ENCODE assay signal across 18 cellular contexts in the genomic region with DNA sequence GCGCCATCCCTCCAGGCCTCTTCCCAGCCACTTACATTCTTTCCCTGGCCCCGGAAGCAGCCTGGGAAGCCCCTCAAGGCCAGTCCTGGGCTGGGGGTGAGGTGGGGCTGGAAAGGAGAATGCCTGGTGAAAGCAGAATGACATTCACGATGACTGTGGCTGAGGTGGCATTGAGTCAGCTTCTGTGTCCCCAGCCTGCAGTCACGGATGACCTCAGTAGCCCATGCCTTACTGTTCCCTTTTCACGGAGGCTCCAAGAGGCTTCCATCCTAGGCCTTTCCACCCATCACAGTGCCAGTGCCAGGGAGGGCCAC. TPM values are rescaled to one million over a fixed set of nuclear protein-coding genes. Genes with fewer than 3 reads are reported as not detected.
DNase-seq lines count a peak whose midpoint lies in the region; ATAC-seq, FAIRE-seq and TF ChIP-seq lines count a peak whose summit lies in the region.
"Had no signal": no experiment of that assay in that cellular context is flagged by ENCODE, and none has a peak within 500 bp of the region (broad histone marks: within the 10 kb centered on the region; RNA-seq: fewer than 3 reads in every experiment).

No MANE protein-coding gene starts in this region.

- H3K27me3 ChIP-seq in IMR-90 (ENCODE audit: control insufficient read depth, insufficient read depth, low read length): peaks cover 68% of the 10 kb centered on the region
- H3K27me3 ChIP-seq in K562 (ENCODE audit: control insufficient read depth in 2 of 2, insufficient read depth in 2 of 2, low read length in 2 of 2): peaks cover 46 to 61% of the 10 kb centered on the region in 2 experiments
- H3K27me3 ChIP-seq in neuronal stem cell (ENCODE audit: control insufficient read depth in 3 of 3, insufficient read depth in 3 of 3, low read depth in 1 of 3, low read length in 3 of 3): peaks cover 44 to 91% (median 73%) of the 10 kb centered on the region in 3 experiments

- H3K79me1 ChIP-seq in IMR-90 (ENCODE audit: low read depth in 1 of 2, low read length in 2 of 2): no peaks in the 10 kb centered on the region
- H3K79me1 ChIP-seq in neuronal stem cell (ENCODE audit: low read depth, low read length): no peaks in the 10 kb centered on the region

- BruUV-seq in IMR-90 (replicated peaks; lab: Mats Ljungman, UMichigan): no TSS peak
- no TSS peak for BruUV-seq in K562 (replicated peaks; lab: Mats Ljungman, UMichigan)

- H2BK15ac ChIP-seq in IMR-90 (ENCODE audit: low read depth, low read length): no peak overlapping the region
- H2BK15ac ChIP-seq in neuronal stem cell (ENCODE audit: low read length): peak overlapping the region; percentile 62

- H2BK12ac ChIP-seq in neuronal stem cell (ENCODE audit: low read length): no peak overlapping the region

- H3K36me3 ChIP-seq in IMR-90 (ENCODE audit: control insufficient read depth, insufficient read depth, low read length) (no peaks in the 10 kb centered on the region), K562 (ENCODE audit: control insufficient read depth, insufficient read depth, low read length) (no peaks in the 10 kb centered on the region), neuronal stem cell (replicated peaks in 1 of 2; ENCODE audit: control insufficient read depth in 2 of 2, insufficient read depth in 2 of 2, low read length in 2 of 2) (no peaks in the 10 kb centered on the region)

- H2BK5ac ChIP-seq in IMR-90 (ENCODE audit: low read depth, low read length, poor library complexity, severe bottlenecking) (no peak overlapping the region), neuronal stem cell (ENCODE audit: low read length) (no peak overlapping the region)

- intact Hi-C loops in IMR-90 (cut with micrococcal nuclease): no loop called here
- intact Hi-C loops in K562 (cut with micrococcal nuclease): no loop called here

- H4K8ac ChIP-seq in IMR-90 (ENCODE audit: low read depth in 2 of 2, low read length in 2 of 2): no peak overlapping the region
- H4K8ac ChIP-seq in neuronal stem cell (ENCODE audit: low read depth, low read length): no peak overlapping the region

- H3K4me1 ChIP-seq in IMR-90 (ENCODE audit: control insufficient read depth, insufficient read depth, low read length) (no peaks in the 10 kb centered on the region; the same call in 1 of the 2 replicates), K562 (replicated peaks in 1 of 2; ENCODE audit: control insufficient read depth in 2 of 2, insufficient read depth in 2 of 2, low read length in 2 of 2) (peaks cover 3 to 41% of the 10 kb centered on the region in 2 experiments; a peak in 3 of 5 replicates), neuronal stem cell (ENCODE audit: control insufficient read depth in 2 of 2, insufficient read depth in 1 of 2, low read depth in 1 of 2, low read length in 2 of 2) (peaks cover 3 to 17% of the 10 kb centered on the region in 2 donors)

- H2AFZ ChIP-seq in IMR-90 (replicated peaks; ENCODE audit: low read length, poor library complexity) (peak overlapping the region; percentile 39), K562 (ENCODE audit: low read depth, low read length) (no peak overlapping the region), neuronal stem cell (ENCODE audit: low read length) (no peak overlapping the region)

- FAIRE-seq in K562 (lab: Jason Lieb, UNC): no peak
- FAIRE-seq: GM18507 had no signal

- TF ChIP-seq RAD21 in IMR-90 (IDR thresholded peaks at IDR 0.05; ENCODE audit: low read length): no peak
- no peak for TF ChIP-seq RAD21 in K562 (CRISPR knock-in tag; conservative IDR thresholded peaks at IDR 0.05 in 1 of 2, IDR thresholded peaks at IDR 0.05 in 1 of 2)

- TF ChIP-seq POLR2A in IMR-90 (IDR thresholded peaks at IDR 0.05; ENCODE audit: low read depth, low read length): no peak
- no peak for TF ChIP-seq POLR2A in K562 (conservative IDR thresholded peaks at IDR 0.05)

- no peak overlapping the region for H4K91ac ChIP-seq in IMR-90 (ENCODE audit: insufficient read depth, low read depth, low read length)
- no peak overlapping the region for H4K91ac ChIP-seq in neuronal stem cell (ENCODE audit: low read depth, low read length, poor library complexity)

- H2BK120ac ChIP-seq in IMR-90 (ENCODE audit: low read depth, low read length): no peak overlapping the region
- no peak overlapping the region for H2BK120ac ChIP-seq in neuronal stem cell (ENCODE audit: low read depth, low read length)

- no peaks in the 10 kb centered on the region for H3K9me3 ChIP-seq in IMR-90 (ENCODE audit: control insufficient read depth, insufficient read depth, low read length)
- no peaks in the 10 kb centered on the region for H3K9me3 ChIP-seq in K562 (replicated peaks; ENCODE audit: control insufficient read depth, insufficient read depth, low read depth, low read length)
- H3K9me3 ChIP-seq in neuronal stem cell (replicated peaks in 1 of 2; ENCODE audit: control insufficient read depth in 2 of 2, insufficient read depth in 1 of 2, low read depth in 1 of 2, low read length in 2 of 2): peaks cover 0 to 2% of the 10 kb centered on the region in 2 donors

- H3K27ac ChIP-seq in IMR-90 (ENCODE audit: insufficient read depth, low read length) (no peak overlapping the region), K562 (ENCODE audit: extremely low read depth, low read depth, low read length) (no peak overlapping the region), neuronal stem cell (replicated peaks; ENCODE audit: low read length) (no peak overlapping the region)

- H3K14ac ChIP-seq in IMR-90 (replicated peaks; ENCODE audit: low read depth, low read length) (no peak overlapping the region), neuronal stem cell (ENCODE audit: low read length) (no peak overlapping the region)

- TF ChIP-seq CTCF in IMR-90 (conservative IDR thresholded peaks at IDR 0.05; ENCODE audit: low read depth, low read length) (no peak), K562 (IDR thresholded peaks at IDR 0.05 in 2 of 3, conservative IDR thresholded peaks at IDR 0.05 in 1 of 3; ENCODE audit: insufficient read depth in 2 of 3, low read depth in 1 of 3, low read length in 3 of 3) (no peak)

- dilution Hi-C loops in IMR-90 (cut with HindIII; ENCODE audit: low sequenced_read_pairs, unreplicated experiment): no loop called here

- ATAC-seq in IMR-90 (ENCODE audit: low read depth) (no peak), K562 (no peak), GM19463 (IDR thresholded peaks at IDR 0.05; ENCODE audit: unreplicated experiment) (no peak)
- ATAC-seq: HCT116, Panc1 had no signal

- peak overlapping the region; percentile 1 for H2AK9ac ChIP-seq in IMR-90 (replicated peaks; ENCODE audit: low read depth, low read length, poor library complexity)

- CTCF ChIA-PET in IMR-90 (lab: Yijun Ruan, JAX) (no interaction called here), K562 (lab: Yijun Ruan, JAX; ENCODE audit: low intra/inter-chr PET ratio) (no interaction called here)

- WGBS in IMR-90 (ENCODE audit: extremely low coverage in 2 of 2, insufficient read length in 1 of 2), 2 experiments: no CpG with 5 or more reads among the region's 5 CpGs
- 24% methylated on average over 5 of the region's 5 CpGs for WGBS in K562 (ENCODE audit: insufficient coverage, low coverage, missing lambda C conversion rate)
- WGBS in neuronal stem cell (ENCODE audit: extremely low coverage in 2 of 2, insufficient read length in 2 of 2, insufficient replicate concordance in 1 of 2), 2 donors: no CpG with 5 or more reads among the region's 5 CpGs

- in situ Hi-C loops in IMR-90 (cut with MboI; ENCODE audit: low sequenced_read_pairs) (loop anchor here (25.0 kb wide), 1 partner anchor 555 kb away; no protein-coding TSS in a partner anchor), K562 (cut with MboI) (no loop called here)

- H3K4ac ChIP-seq in IMR-90 (ENCODE audit: low read depth, low read length) (no peak overlapping the region), neuronal stem cell (ENCODE audit: low read length) (no peak overlapping the region)

- H3K4me2 ChIP-seq in IMR-90 (ENCODE audit: low read depth, low read length) (no peak overlapping the region), K562 (ENCODE audit: insufficient read depth, low read length) (no peak overlapping the region), neuronal stem cell (ENCODE audit: insufficient read depth, low read length, poor library complexity, severe bottlenecking) (no peak overlapping the region)

- no peak overlapping the region for H4K5ac ChIP-seq in IMR-90 (ENCODE audit: low read depth, low read length)

- no peaks in the 10 kb centered on the region for H3K9me1 ChIP-seq in IMR-90 (ENCODE audit: insufficient read depth, low read length)
- H3K9me1 ChIP-seq in K562 (ENCODE audit: control insufficient read depth, insufficient read depth, low read length): no peaks in the 10 kb centered on the region

- no peak for TF ChIP-seq EP300 in K562 (IDR thresholded peaks at IDR 0.05; ENCODE audit: low read length)

- H2BK20ac ChIP-seq in IMR-90 (ENCODE audit: low read depth, low read length): no peak overlapping the region

- no peak overlapping the region for H3K56ac ChIP-seq in IMR-90 (ENCODE audit: extremely low read depth, insufficient read depth, low read length)

- no peaks in the 10 kb centered on the region for H3K79me2 ChIP-seq in K562 (ENCODE audit: control insufficient read depth, insufficient read depth, low read length)

- H4K20me1 ChIP-seq in IMR-90 (ENCODE audit: insufficient read depth, low read length): peaks cover 6% of the 10 kb centered on the region; the same call in 1 of the 2 replicates
- peaks cover 2% of the 10 kb centered on the region; the same call in 1 of the 2 replicates for H4K20me1 ChIP-seq in K562 (replicated peaks; ENCODE audit: control insufficient read depth, insufficient read depth, low read length)

- DNase-seq in ELR (ENCODE audit: low read depth) (peak; percentile 22), IMR-90 (no peak), K562 (ENCODE audit: extremely low read depth in 1 of 4, low spot score in 3 of 4) (peak in 1 of 4 experiments; percentile 5), neuronal stem cell (ENCODE audit: low spot score) (no peak), HT-29 (ENCODE audit: low spot score) (no peak), putamen (ENCODE audit: low spot score) (no peak)
- DNase-seq: KBM-7, NCI-H1092 treated with DMSO at 0.1 percent for 48 hours, NCI-H1694 treated with DMSO at 0.1 percent for 48 hours, NCI-H446, NCI-H748 treated with DMSO at 0.1 percent for 48 hours, SHP77 treated with DMSO at 0.1 percent for 48 hours had no signal

- no peak overlapping the region for H3K18ac ChIP-seq in IMR-90 (ENCODE audit: low read depth, low read length)
- peak overlapping the region; percentile 73 for H3K18ac ChIP-seq in neuronal stem cell (ENCODE audit: low read length)

- H3K4me3 ChIP-seq in IMR-90 (ENCODE audit: insufficient read depth, low read depth, low read length): no peak overlapping the region
- H3K4me3 ChIP-seq in K562: no peak overlapping the region
- no peak overlapping the region for H3K4me3 ChIP-seq in neuronal stem cell (ENCODE audit: low read length in 2 of 2)

- H3K23ac ChIP-seq in IMR-90 (ENCODE audit: low read depth, low read length) (no peak overlapping the region), neuronal stem cell (ENCODE audit: low read depth, low read length, poor library complexity) (peak overlapping the region; percentile 46)

- POLR2A ChIA-PET in IMR-90 (lab: Charles Lee; ENCODE audit: unreplicated experiment): no interaction called here
- POLR2A ChIA-PET in K562 (lab: Yijun Ruan, JAX): interaction anchor here (1.3 kb wide), 1 partner anchor 19 kb away, joined by 3 read pairs; no protein-coding TSS in a partner anchor

- H3K9ac ChIP-seq in IMR-90 (ENCODE audit: low read depth, low read length) (no peak overlapping the region), K562 (ENCODE audit: insufficient read depth in 1 of 2, low read depth in 2 of 2, low read length in 2 of 2) (no peak overlapping the region), neuronal stem cell (ENCODE audit: low read depth, low read length, poor library complexity) (no peak overlapping the region)

- no peak overlapping the region for H2AK5ac ChIP-seq in IMR-90 (ENCODE audit: low read depth, low read length)
- H2AK5ac ChIP-seq in neuronal stem cell (ENCODE audit: low read depth, low read length): peak overlapping the region; percentile 24

RNA-seq across cellular contexts. Expression of a gene that starts 2.7 kb away (rescaled TPM):
- not detected in 2 replicates for total RNA-seq in IMR-90 (2012; rRNA removed)
- not detected in 2 replicates for polyA plus RNA-seq in IMR-90 (2012; rRNA removed)
- 0.01 and 0.04 TPM in 2 replicates for polyA plus RNA-seq in IMR-90 (2012; cell fraction: cytosol; rRNA removed)
- polyA plus RNA-seq in IMR-90 (2012; cell fraction: nucleus; rRNA removed; ENCODE audit: low replicate concordance): 0.02 TPM in 2 replicates
- 0.12 TPM in 1 of 2 replicates, not detected in the other for total RNA-seq in K562 (2011; cell fraction: chromatin; rRNA removed; ENCODE audit: low replicate concordance)
- total RNA-seq in K562 (2011; cell fraction: nucleolus; rRNA removed): 0.26 and 0.33 TPM in 2 replicates
- total RNA-seq in K562 (2011; cell fraction: nucleoplasm; rRNA removed): 0.22 and 0.31 TPM in 2 replicates
- total RNA-seq in K562 (2014; rRNA removed): 0.08 and 0.09 TPM in 2 replicates
- total RNA-seq in K562 (2014; rRNA removed; fragmentation: Illumina TruSeq; extraction: Trizol): 0.10 TPM in 1 of 2 replicates, not detected in the other
- 0.08 TPM in 1 of 2 replicates, not detected in the other for total RNA-seq in K562 (2015; rRNA removed; fragmentation: Illumina TruSeq; extraction: Trizol)
- total RNA-seq in K562 (2021): 0.22 and 0.25 TPM in 2 replicates
- polyA plus RNA-seq in K562 (2011; rRNA removed): 0.04 and 0.07 TPM in 2 replicates
- 0.03 and 0.16 TPM in 2 replicates for polyA plus RNA-seq in K562 (2011; cell fraction: cytosol; rRNA removed)
- 0.17 and 0.28 TPM in 2 replicates for polyA plus RNA-seq in K562 (2011; cell fraction: nucleus; rRNA removed)
- polyA plus RNA-seq in K562 (2012): 0.13 and 0.21 TPM in 2 replicates
- polyA plus RNA-seq in K562 (2014; fragmentation: Illumina TruSeq; extraction: Trizol): 0.11 and 0.18 TPM in 2 replicates
- polyA plus RNA-seq in K562 (2014; fragmentation: Nextera tagmentation; extraction: Ambion mirVana): under 1 TPM; 0.04 to 0.06 TPM
- 0.05 TPM in 1 of 2 replicates, not detected in the other for polyA plus RNA-seq in K562 (2014; rRNA removed)
- polyA minus RNA-seq in K562 (2011; rRNA and poly(A)+ RNA removed): 0.06 TPM in 1 of 2 replicates, not detected in the other
- not detected in 2 replicates for polyA minus RNA-seq in K562 (2011; cell fraction: cytosol; rRNA and poly(A)+ RNA removed)
- polyA minus RNA-seq in K562 (2011; cell fraction: nucleus; rRNA and poly(A)+ RNA removed): 0.22 and 0.27 TPM in 2 replicates
- 0.22 TPM for polyA plus RNA-seq in neuronal stem cell (2013, experiment 1 of 2)
- polyA plus RNA-seq in neuronal stem cell (2013, experiment 2 of 2): 0.15 TPM
- not detected in 2 replicates for total RNA-seq in HT-29 (2014; rRNA removed; shearing (Covaris generic))
- polyA plus RNA-seq: AG04450, BJ had no signal

RNA-seq across cellular contexts. Expression of a gene that starts 26.5 kb away (rescaled TPM):
- total RNA-seq in IMR-90 (2012; rRNA removed): 47.5 and 48.6 TPM in 2 replicates
- 24.7 and 27.0 TPM in 2 replicates for polyA plus RNA-seq in IMR-90 (2012; rRNA removed)
- 8.7 and 18.7 TPM in 2 replicates for polyA plus RNA-seq in IMR-90 (2012; cell fraction: cytosol; rRNA removed)
- polyA plus RNA-seq in IMR-90 (2012; cell fraction: nucleus; rRNA removed; ENCODE audit: low replicate concordance): 19.3 and 46.1 TPM in 2 replicates
- total RNA-seq in K562 (2011; cell fraction: chromatin; rRNA removed; ENCODE audit: low replicate concordance): 184 and 273 TPM in 2 replicates
- total RNA-seq in K562 (2011; cell fraction: nucleolus; rRNA removed): 146 and 158 TPM in 2 replicates
- total RNA-seq in K562 (2011; cell fraction: nucleoplasm; rRNA removed): 163 and 165 TPM in 2 replicates
- total RNA-seq in K562 (2014; rRNA removed): 48.5 and 50.6 TPM in 2 replicates
- total RNA-seq in K562 (2014; rRNA removed; fragmentation: Illumina TruSeq; extraction: Trizol): 101 and 105 TPM in 2 replicates
- total RNA-seq in K562 (2015; rRNA removed; fragmentation: Illumina TruSeq; extraction: Trizol): 81.4 and 87.0 TPM in 2 replicates
- total RNA-seq in K562 (2021): 67.1 and 71.8 TPM in 2 replicates
- 59.9 and 87.5 TPM in 2 replicates for polyA plus RNA-seq in K562 (2011; rRNA removed)
- 43.9 and 54.9 TPM in 2 replicates for polyA plus RNA-seq in K562 (2011; cell fraction: cytosol; rRNA removed)
- 73.0 and 84.7 TPM in 2 replicates for polyA plus RNA-seq in K562 (2011; cell fraction: nucleus; rRNA removed)
- 29.1 and 50.1 TPM in 2 replicates for polyA plus RNA-seq in K562 (2012)
- 69.1 and 77.6 TPM in 2 replicates for polyA plus RNA-seq in K562 (2014; fragmentation: Illumina TruSeq; extraction: Trizol)
- 10 to 100 TPM; 46.0 to 89.0 TPM for polyA plus RNA-seq in K562 (2014; fragmentation: Nextera tagmentation; extraction: Ambion mirVana)
- polyA plus RNA-seq in K562 (2014; rRNA removed): 66.5 and 75.3 TPM in 2 replicates
- polyA minus RNA-seq in K562 (2011; rRNA and poly(A)+ RNA removed): 133 and 165 TPM in 2 replicates
- 30.0 and 37.4 TPM in 2 replicates for polyA minus RNA-seq in K562 (2011; cell fraction: cytosol; rRNA and poly(A)+ RNA removed)
- 44.0 and 56.3 TPM in 2 replicates for polyA minus RNA-seq in K562 (2011; cell fraction: nucleus; rRNA and poly(A)+ RNA removed)
- polyA plus RNA-seq in neuronal stem cell (2013, experiment 1 of 2): 29.7 TPM
- polyA plus RNA-seq in neuronal stem cell (2013, experiment 2 of 2): 28.8 TPM
- 26.5 and 29.7 TPM in 2 replicates for total RNA-seq in HT-29 (2014; rRNA removed; shearing (Covaris generic))
